26 cellular contexts compared by ENCODE assay signal in genomic region chr9:123771690-123772089, GRCh38.
DNase-seq lines count a peak whose midpoint lies in the region; ATAC-seq and TF ChIP-seq lines count a peak whose summit lies in the region.
"Had no signal": no experiment of that assay in that cellular context is flagged by ENCODE, and none has a peak within 500 bp of the region (broad histone marks: within the 10 kb centered on the region; RNA-seq: fewer than 3 reads in every experiment).

No MANE protein-coding gene starts in this region.

- POLR2A ChIA-PET in HEK293 (lab: Yijun Ruan, JAX), result no interaction called here

- TF ChIP-seq CTCF in BE2C (IDR thresholded peaks at IDR 0.05; ENCODE audit: low read depth, low read length), result no peak
- no peak for TF ChIP-seq CTCF in HEK293 (tag by site-specific recombination; IDR thresholded peaks at IDR 0.05)
- TF ChIP-seq CTCF in brain (conservative IDR thresholded peaks at IDR 0.05), result no peak
- no peak for TF ChIP-seq CTCF in Peyer's patch (IDR thresholded peaks at IDR 0.05)

- no peaks in the 10 kb centered on the region for H3K36me3 Mint-ChIP-seq in brain

- DNase-seq in BE2C, result peak; percentile 39
- peak; percentile 63 for DNase-seq in NCI-H82 treated with DMSO at 0.1 percent for 48 hours (lab: John Stamatoyannopoulos, UW; ENCODE audit: unreplicated experiment)
- no peak for DNase-seq in Peyer's patch
- DNase-seq in SIG-M5 treated with dmso at 0.1 percent for 504 hours (lab: John Stamatoyannopoulos, UW; ENCODE audit: unreplicated experiment), result no peak
- DNase-seq: CD4-positive, alpha-beta T cell; DMS79; EL; GDM1; H9; MV-4-11; NCI-H1105 treated with DMSO at 0.1 percent for 48 hours; NCI-H1694; NCI-H2081; NCI-H226; NCI-H510A treated with DMSO at 0.1 percent for 48 hours; SHP77 treated with DMSO at 0.1 percent for 48 hours; T-helper 9 cell had no signal

- peak overlapping the region in 2 of 5 experiments; percentile 39 to 62 for H3K4me3 Mint-ChIP-seq in brain
- H3K4me3 Mint-ChIP-seq: CD4-positive, alpha-beta T cell; H9; IgD-negative memory B cell; T-helper 1 cell treated with Interleukin-12 subunit alpha and Interleukin-12 subunit beta and Interleukin-4 antibody, amounts not matched to agents 30 μg/mL and 1 μg/mL, for 36 hours had no signal

- H3K27ac Mint-ChIP-seq in brain, result peak overlapping the region in 3 of 5 experiments; percentile 15 to 81 (median 19)
- H3K27ac Mint-ChIP-seq: CD4-positive, alpha-beta T cell; H9; IgD-negative memory B cell; T-helper 1 cell treated with Interleukin-12 subunit alpha and Interleukin-12 subunit beta and Interleukin-4 antibody, amounts not matched to agents 30 μg/mL and 1 μg/mL, for 36 hours had no signal

- H3K4me3 ChIP-seq in BE2C (ENCODE audit: low read depth, low read length), result no peak overlapping the region
- H3K4me3 ChIP-seq in HEK293 (ENCODE audit: low read depth, low read length), result no peak overlapping the region
- H3K4me3 ChIP-seq in Peyer's patch, result no peak overlapping the region
- H3K4me3 ChIP-seq: BLaER1 treated with 17β-estradiol and CSF1 and Interleukin-3, amounts not matched to agents 10 nM and 100 nM; SK-N-MC had no signal

- CTCF ChIA-PET in HEK293 (lab: Yijun Ruan, JAX), result interaction anchor here (1.0 kb wide), 1 partner anchor 8 kb away, joined by 4 read pairs; no protein-coding TSS in a partner anchor

- no peaks in the 10 kb centered on the region for H3K9me3 ChIP-seq in BE2C
- no peaks in the 10 kb centered on the region for H3K9me3 ChIP-seq in HEK293 (ENCODE audit: control insufficient read depth, insufficient read depth, low read depth, low read length)
- no peaks in the 10 kb centered on the region for H3K9me3 ChIP-seq in Peyer's patch
- H3K9me3 ChIP-seq: BLaER1 treated with 17β-estradiol and CSF1 and Interleukin-3, amounts not matched to agents 10 nM and 100 nM had no signal

- H3K27me3 Mint-ChIP-seq in brain, result no peaks in the 10 kb centered on the region
- H3K27me3 Mint-ChIP-seq: CD4-positive, alpha-beta T cell; IgD-negative memory B cell had no signal

- H3K27ac ChIP-seq in HEK293 (ENCODE audit: extremely low read depth, low read depth, low read length), result no peak overlapping the region
- no peak overlapping the region for H3K27ac ChIP-seq in Peyer's patch
- H3K27ac ChIP-seq: BLaER1 treated with 17β-estradiol and CSF1 and Interleukin-3, amounts not matched to agents 10 nM and 100 nM; SK-N-MC had no signal

- H3K4me1 Mint-ChIP-seq in brain, result peaks cover 77% of the 10 kb centered on the region

- no peaks in the 10 kb centered on the region for H3K27me3 ChIP-seq in BE2C
- no peaks in the 10 kb centered on the region for H3K27me3 ChIP-seq in Peyer's patch
- H3K27me3 ChIP-seq: BLaER1 treated with 17β-estradiol and CSF1 and Interleukin-3, amounts not matched to agents 10 nM and 100 nM had no signal

- H3K4me1 ChIP-seq in BE2C (peaks cover 29% of the 10 kb centered on the region), HEK293 (ENCODE audit: control insufficient read depth, insufficient read depth, low read length) (peaks cover 10% of the 10 kb centered on the region; the same call in 1 of the 2 replicates), Peyer's patch (no peaks in the 10 kb centered on the region)

- no peak for TF ChIP-seq POLR2A in Peyer's patch (IDR thresholded peaks at IDR 0.05)

- no peaks in the 10 kb centered on the region for H3K36me3 ChIP-seq in BE2C
- no peaks in the 10 kb centered on the region for H3K36me3 ChIP-seq in HEK293 (ENCODE audit: control insufficient read depth in 2 of 2, insufficient read depth in 1 of 2, low read length in 2 of 2)
- no peaks in the 10 kb centered on the region for H3K36me3 ChIP-seq in Peyer's patch

- no peaks in the 10 kb centered on the region for H3K9me3 Mint-ChIP-seq in brain
- H3K9me3 Mint-ChIP-seq: CD4-positive, alpha-beta T cell; H9; IgD-negative memory B cell; T-helper 1 cell treated with Interleukin-12 subunit alpha and Interleukin-12 subunit beta and Interleukin-4 antibody, amounts not matched to agents 30 μg/mL and 1 μg/mL, for 36 hours had no signal

- ATAC-seq in GM18867 (IDR thresholded peaks at IDR 0.05; ENCODE audit: unreplicated experiment) (no peak), GM21786 (IDR thresholded peaks at IDR 0.05; ENCODE audit: unreplicated experiment) (no peak)
- ATAC-seq: Panc1 had no signal

TF ChIP-seq in HEK293, 187 proteins besides CTCF, POLR2A, EP300 and RAD21:
- TF ChIP-seq ZFHX2 (tag by site-specific recombination; conservative IDR thresholded peaks at IDR 0.05), result 0 out of 2 replicates have a peak, but pooled peaks have one; percentile 17
- peak; percentile 78 for TF ChIP-seq ZNF664 (tag by site-specific recombination; IDR thresholded peaks at IDR 0.05)
- TF ChIP-seq ZNF426 (tag by site-specific recombination; IDR thresholded peaks at IDR 0.05), result no peak
- no peak for TF ChIP-seq ZNF670 (tag by site-specific recombination; IDR thresholded peaks at IDR 0.05; ENCODE audit: low read depth)

Comparison
In these comparisons a context has a peak if more than half of its experiments do, and no peak if none do; other contexts are left out.
1. DNase-seq: peak in BE2C (single experiment) and NCI-H82 treated with DMSO at 0.1 percent for 48 hours (single experiment); none in Peyer's patch (0 of 3) and SIG-M5 treated with dmso at 0.1 percent for 504 hours (single experiment).